In the genomic region with DNA sequence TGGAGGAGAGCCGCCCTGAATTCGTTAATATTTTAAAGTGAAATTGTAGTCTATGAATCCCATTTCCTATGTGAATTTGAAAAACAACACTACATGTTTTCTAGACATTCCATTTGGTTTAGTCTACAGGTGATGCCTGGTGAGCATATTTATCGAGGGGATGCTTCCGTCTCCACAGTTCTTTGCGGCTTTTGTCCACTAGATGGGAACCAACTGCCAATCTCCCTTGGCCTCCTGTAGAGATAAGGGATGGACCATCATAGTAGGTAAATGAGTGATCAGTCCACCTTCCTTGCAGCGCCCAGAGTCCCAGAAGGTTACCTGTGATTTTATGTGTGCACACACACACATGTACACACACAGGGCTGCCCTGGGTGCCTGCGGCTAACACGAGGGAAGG, we compare ENCODE assay signal across 24 cellular contexts.
DNase-seq lines count a peak whose midpoint lies in the region; ATAC-seq and TF ChIP-seq lines count a peak whose summit lies in the region.
"Had no signal": no experiment of that assay in that cellular context is flagged by ENCODE, and none has a peak within 500 bp of the region (broad histone marks: within the 10 kb centered on the region; RNA-seq: fewer than 3 reads in every experiment).

No MANE protein-coding gene starts in this region.

- H2BK12ac ChIP-seq in neuronal stem cell (ENCODE audit: low read length) = no peak overlapping the region

- H4K8ac ChIP-seq in neuronal stem cell (ENCODE audit: low read depth, low read length) = no peak overlapping the region

- peaks cover 15 to 35% (median 28%) of the 10 kb centered on the region in 5 donors for H3K27me3 Mint-ChIP-seq in naive thymus-derived CD8-positive, alpha-beta T cell

- no peak overlapping the region for H2BK120ac ChIP-seq in neuronal stem cell (ENCODE audit: low read depth, low read length)

- H2AK5ac ChIP-seq in neuronal stem cell (ENCODE audit: low read depth, low read length) = peak overlapping the region; percentile 48

- H2BK15ac ChIP-seq in neuronal stem cell (ENCODE audit: low read length) = peak overlapping the region; percentile 30

- peak; percentile 4 for DNase-seq in NCI-H345 (lab: John Stamatoyannopoulos, UW)
- no peak for DNase-seq in NCI-H345 treated with DMSO at 0.1 percent for 48 hours (lab: John Stamatoyannopoulos, UW; ENCODE audit: unreplicated experiment)
- DNase-seq in NCI-H146 (lab: John Stamatoyannopoulos, UW) = peak; percentile 91
- DNase-seq in brain microvascular endothelial cell = no peak
- DNase-seq in neuronal stem cell (ENCODE audit: low spot score) = no peak
- no peak for DNase-seq in right cardiac atrium
- DNase-seq in naive thymus-derived CD8-positive, alpha-beta T cell = no peak
- DNase-seq: activated CD4-positive, alpha-beta T cell treated with anti-CD3 and anti-CD28 coated beads, Interleukin-2, amount 50 U/mL, for 4 hours; activated CD8-positive, alpha-beta memory T cell treated with anti-CD3 and anti-CD28 coated beads, Interleukin-2, amount 50 U/mL, for 4 hours; COR-L47; cortex of kidney; effector memory CD8-positive, alpha-beta T cell; heart left ventricle; NCI-H187 treated with DMSO at 0.1 percent for 48 hours; Peyer's patch; stimulated activated CD4-positive, alpha-beta T cell treated with anti-CD3 and anti-CD28 coated beads, Interleukin-12 subunit alpha, Interleukin-12 subunit beta, amount 100 ng/mL, for 4 hours; stimulated activated CD4-positive, alpha-beta T cell treated with anti-CD3 and anti-CD28 coated beads, Interleukin-4, amount 100 ng/mL, for 24 hours had no signal

- H3K4me3 Mint-ChIP-seq in naive thymus-derived CD8-positive, alpha-beta T cell = no peak overlapping the region
- H3K4me3 Mint-ChIP-seq: activated T-helper 17 cell treated with anti-CD3 and anti-CD28 coated beads, Interleukin-2, amount 50 U/mL, for 72 hours; effector memory CD8-positive, alpha-beta T cell; stimulated activated effector memory CD8-positive, alpha-beta T cell treated with anti-CD3 and anti-CD28 coated beads, Interleukin-12 subunit alpha, Interleukin-12 subunit beta, amount 100 ng/mL, for 72 hours had no signal

- H3K18ac ChIP-seq in neuronal stem cell (ENCODE audit: low read length) = peak overlapping the region; percentile 86

- H4K91ac ChIP-seq in neuronal stem cell (ENCODE audit: low read depth, low read length, poor library complexity) = no peak overlapping the region

- no peak overlapping the region for H3K14ac ChIP-seq in neuronal stem cell (ENCODE audit: low read length)

- intact Hi-C loops in right cardiac atrium (cut with DNase I) = no loop called here

- H3K9ac ChIP-seq in neuronal stem cell (ENCODE audit: low read depth, low read length, poor library complexity) = no peak overlapping the region

- no CpG with 5 or more reads among the region's 8 CpGs for WGBS in neuronal stem cell (ENCODE audit: extremely low coverage in 2 of 2, insufficient read length in 2 of 2, insufficient replicate concordance in 1 of 2), 2 donors
- WGBS in right cardiac atrium = 90% methylated on average over 8 of the region's 8 CpGs

- H3K23ac ChIP-seq in neuronal stem cell (ENCODE audit: low read depth, low read length, poor library complexity) = no peak overlapping the region

- no peaks in the 10 kb centered on the region for H3K9me3 Mint-ChIP-seq in naive thymus-derived CD8-positive, alpha-beta T cell
- H3K9me3 Mint-ChIP-seq: activated naive CD4-positive, alpha-beta T cell treated with anti-CD3 and anti-CD28 coated beads, Interleukin-2, amount 50 U/mL, for 72 hours; activated T-helper 17 cell treated with anti-CD3 and anti-CD28 coated beads, Interleukin-2, amount 50 U/mL, for 72 hours; effector memory CD8-positive, alpha-beta T cell; stimulated activated effector memory CD8-positive, alpha-beta T cell treated with anti-CD3 and anti-CD28 coated beads, Interleukin-12 subunit alpha, Interleukin-12 subunit beta, amount 100 ng/mL, for 72 hours had no signal

- peak; percentile 19 for TF ChIP-seq CTCF in brain microvascular endothelial cell (IDR thresholded peaks at IDR 0.05; ENCODE audit: low read depth, low read length, missing control alignments)

- H3K4ac ChIP-seq in neuronal stem cell (ENCODE audit: low read length) = no peak overlapping the region

- H3K4me3 ChIP-seq in brain microvascular endothelial cell (ENCODE audit: low read depth, low read length) (no peak overlapping the region), neuronal stem cell (ENCODE audit: low read length in 2 of 2) (no peak overlapping the region), right cardiac atrium (ENCODE audit: low read length) (no peak overlapping the region)
- H3K4me3 ChIP-seq: lung had no signal

- no peak overlapping the region for H3K4me2 ChIP-seq in neuronal stem cell (ENCODE audit: insufficient read depth, low read length, poor library complexity, severe bottlenecking)

- H3K4me1 ChIP-seq in neuronal stem cell (ENCODE audit: control insufficient read depth in 2 of 2, insufficient read depth in 1 of 2, low read depth in 1 of 2, low read length in 2 of 2) (peaks cover 10 to 12% of the 10 kb centered on the region in 2 donors), right cardiac atrium (ENCODE audit: control insufficient read depth, insufficient read depth, low read length) (no peaks in the 10 kb centered on the region)

- peaks cover 0 to 5% (median 2%) of the 10 kb centered on the region in 4 donors for H3K4me1 Mint-ChIP-seq in naive thymus-derived CD8-positive, alpha-beta T cell
- H3K4me1 Mint-ChIP-seq: activated T-helper 17 cell treated with anti-CD3 and anti-CD28 coated beads, Interleukin-2, amount 50 U/mL, for 72 hours; stimulated activated effector memory CD8-positive, alpha-beta T cell treated with anti-CD3 and anti-CD28 coated beads, Interleukin-12 subunit alpha, Interleukin-12 subunit beta, amount 100 ng/mL, for 72 hours had no signal

- no peak overlapping the region for H2AFZ ChIP-seq in neuronal stem cell (ENCODE audit: low read length)

- peaks cover 0 to 6% (median 0%) of the 10 kb centered on the region in 3 donors for H3K36me3 Mint-ChIP-seq in naive thymus-derived CD8-positive, alpha-beta T cell
- H3K36me3 Mint-ChIP-seq: stimulated activated effector memory CD8-positive, alpha-beta T cell treated with anti-CD3 and anti-CD28 coated beads, Interleukin-12 subunit alpha, Interleukin-12 subunit beta, amount 100 ng/mL, for 72 hours had no signal

- H3K79me1 ChIP-seq in neuronal stem cell (ENCODE audit: low read depth, low read length) = no peaks in the 10 kb centered on the region

- H3K27me3 ChIP-seq in brain microvascular endothelial cell (replicated peaks) (no peaks in the 10 kb centered on the region), neuronal stem cell (ENCODE audit: control insufficient read depth in 3 of 3, insufficient read depth in 3 of 3, low read depth in 1 of 3, low read length in 3 of 3) (no peaks in the 10 kb centered on the region), right cardiac atrium (ENCODE audit: control insufficient read depth, insufficient read depth) (no peaks in the 10 kb centered on the region)

- POLR2A ChIA-PET in naive thymus-derived CD8-positive, alpha-beta T cell (lab: Charles Lee) = no interaction called here

- no peak for ATAC-seq in right cardiac atrium
- no peak for ATAC-seq in naive thymus-derived CD8-positive, alpha-beta T cell
- ATAC-seq in HG03045 (IDR thresholded peaks at IDR 0.05; ENCODE audit: unreplicated experiment) = no peak
- ATAC-seq: activated T-helper 17 cell treated with anti-CD3 and anti-CD28 coated beads, Interleukin-2, amount 50 U/mL, for 72 hours; effector memory CD8-positive, alpha-beta T cell; heart left ventricle; stimulated activated effector memory CD8-positive, alpha-beta T cell treated with anti-CD3 and anti-CD28 coated beads, Interleukin-12 subunit alpha, Interleukin-12 subunit beta, amount 100 ng/mL, for 72 hours had no signal

- no peaks in the 10 kb centered on the region for H3K9me3 ChIP-seq in neuronal stem cell (replicated peaks in 1 of 2; ENCODE audit: control insufficient read depth in 2 of 2, insufficient read depth in 1 of 2, low read depth in 1 of 2, low read length in 2 of 2)
- no peaks in the 10 kb centered on the region for H3K9me3 ChIP-seq in right cardiac atrium (ENCODE audit: control insufficient read depth, low read length)
- H3K9me3 ChIP-seq: BLaER1, heart left ventricle, Peyer's patch, upper lobe of left lung had no signal

- no peak overlapping the region for H3K27ac ChIP-seq in brain microvascular endothelial cell
- H3K27ac ChIP-seq in neuronal stem cell (replicated peaks; ENCODE audit: low read length) = no peak overlapping the region
- no peak overlapping the region for H3K27ac ChIP-seq in right cardiac atrium (ENCODE audit: low read length)
- H3K27ac ChIP-seq: BLaER1, heart left ventricle, Peyer's patch had no signal

- no peak overlapping the region for H3K27ac Mint-ChIP-seq in naive thymus-derived CD8-positive, alpha-beta T cell
- H3K27ac Mint-ChIP-seq: activated naive CD4-positive, alpha-beta T cell treated with anti-CD3 and anti-CD28 coated beads, Interleukin-2, amount 50 U/mL, for 72 hours; activated T-helper 17 cell treated with anti-CD3 and anti-CD28 coated beads, Interleukin-2, amount 50 U/mL, for 72 hours; effector memory CD8-positive, alpha-beta T cell; stimulated activated effector memory CD8-positive, alpha-beta T cell treated with anti-CD3 and anti-CD28 coated beads, Interleukin-12 subunit alpha, Interleukin-12 subunit beta, amount 100 ng/mL, for 72 hours had no signal

- H3K36me3 ChIP-seq in brain microvascular endothelial cell (replicated peaks) (no peaks in the 10 kb centered on the region), neuronal stem cell (replicated peaks in 1 of 2; ENCODE audit: control insufficient read depth in 2 of 2, insufficient read depth in 2 of 2, low read length in 2 of 2) (no peaks in the 10 kb centered on the region)
- H3K36me3 ChIP-seq: BLaER1, heart left ventricle, Peyer's patch, upper lobe of left lung had no signal

- H2BK5ac ChIP-seq in neuronal stem cell (ENCODE audit: low read length) = no peak overlapping the region

- in situ Hi-C loops in brain microvascular endothelial cell (cut with HindIII; ENCODE audit: low pct_ligation_motif_present, low sequenced_read_pairs) = no loop called here

Comparison
In these comparisons a context has a peak if more than half of its experiments do, and no peak if none do; other contexts are left out.
1. DNase-seq: peak in NCI-H345 (single experiment) and NCI-H146 (single experiment); none in NCI-H345 treated with DMSO at 0.1 percent for 48 hours (single experiment), brain microvascular endothelial cell (single experiment), neuronal stem cell (single experiment), right cardiac atrium (0 of 3) and naive thymus-derived CD8-positive, alpha-beta T cell (0 of 10).